ENCODE assay signal across 8 cellular contexts in the genomic region with DNA sequence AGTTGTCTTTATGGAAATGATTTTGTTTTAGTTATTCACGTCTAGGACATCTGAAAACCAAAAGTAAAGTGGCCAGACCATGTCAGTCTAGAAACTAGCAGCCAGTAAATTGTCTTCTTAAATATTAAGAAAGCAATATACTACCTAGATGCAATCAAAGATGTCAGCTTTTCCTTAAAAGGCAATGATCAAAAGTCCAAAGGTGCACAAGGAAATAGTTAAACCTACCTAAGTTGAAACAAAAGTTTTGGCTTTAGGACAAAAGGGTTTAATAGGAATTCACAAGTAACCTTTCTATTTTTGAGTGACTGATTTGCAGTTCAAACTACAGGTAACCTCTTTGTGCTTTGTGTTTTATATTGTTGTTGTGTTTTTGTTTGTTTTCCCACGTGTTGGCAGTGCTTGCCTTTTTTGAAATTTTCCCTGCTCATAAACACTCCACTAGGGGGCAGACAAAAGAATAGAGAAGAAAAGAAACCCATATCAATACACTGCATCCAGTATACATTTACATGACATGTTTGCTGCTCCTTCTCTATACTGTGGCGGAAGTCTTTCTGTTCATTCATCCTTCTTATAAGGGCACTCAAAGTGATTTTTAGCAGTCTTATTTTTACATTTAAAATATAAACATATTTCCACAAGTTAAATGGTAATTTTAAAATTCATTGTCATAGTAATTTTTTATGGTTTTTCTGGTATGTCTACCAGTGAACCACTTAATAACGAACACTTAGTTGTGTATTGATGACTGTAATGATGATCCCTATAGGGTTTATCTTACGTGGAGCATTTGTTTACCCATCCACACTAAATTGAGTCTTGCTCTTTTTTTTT.
DNase-seq lines count a peak whose midpoint lies in the region; ATAC-seq, FAIRE-seq and TF ChIP-seq lines count a peak whose summit lies in the region.

No MANE protein-coding gene starts in this region.

- no peaks in the 10 kb centered on the region for H3K36me3 ChIP-seq in K562 (ENCODE audit: control insufficient read depth, insufficient read depth, low read length)
- H3K36me3 ChIP-seq in right lobe of liver: no peaks in the 10 kb centered on the region
- no peaks in the 10 kb centered on the region for H3K36me3 ChIP-seq in MG63

- H3K4me1 ChIP-seq in K562 (replicated peaks in 1 of 2; ENCODE audit: control insufficient read depth in 2 of 2, insufficient read depth in 2 of 2, low read length in 2 of 2) (peaks cover 0 to 3% of the 10 kb centered on the region in 2 experiments; a peak in 2 of 5 replicates), right lobe of liver (peaks cover 0 to 9% (median 0%) of the 10 kb centered on the region in 4 donors)

- TF ChIP-seq POLR2A in K562 (conservative IDR thresholded peaks at IDR 0.05) (no peak), right lobe of liver (IDR thresholded peaks at IDR 0.05) (no peak)

- intact Hi-C loops in K562 (cut with micrococcal nuclease): loop anchor here (1.0 to 5.0 kb wide), 2 partner anchors 63 to 83 kb away; a partner anchor contains a TSS
- intact Hi-C loops in right lobe of liver (cut with DNase I): no loop called here

- no peak overlapping the region for H3K9ac ChIP-seq in K562 (ENCODE audit: insufficient read depth in 1 of 2, low read depth in 2 of 2, low read length in 2 of 2)

- in situ Hi-C loops in ACHN (cut with HindIII; ENCODE audit: low pct_ligation_motif_present, low pct_unique_long_range_greater_than_20kb, low sequenced_read_pairs) (no loop called here), K562 (cut with MboI) (no loop called here)

- TF ChIP-seq RAD21 in K562 (CRISPR knock-in tag; conservative IDR thresholded peaks at IDR 0.05 in 1 of 2, IDR thresholded peaks at IDR 0.05 in 1 of 2): peak; percentile 46 to 56

- H2AFZ ChIP-seq in K562 (ENCODE audit: low read depth, low read length): no peak overlapping the region

- H3K9me1 ChIP-seq in K562 (ENCODE audit: control insufficient read depth, insufficient read depth, low read length): no peaks in the 10 kb centered on the region

- peaks cover 5% of the 10 kb centered on the region; the same call in 1 of the 3 replicates for H3K79me2 ChIP-seq in K562 (ENCODE audit: control insufficient read depth, insufficient read depth, low read length)

- peak; percentile 82 for FAIRE-seq in K562 (lab: Jason Lieb, UNC)

- no TSS peak for BruUV-seq in K562 (replicated peaks; lab: Mats Ljungman, UMichigan)

- TF ChIP-seq CTCF in GM12873 (IDR thresholded peaks at IDR 0.05; ENCODE audit: insufficient read depth, low read depth, low read length, missing control alignments) (peak; percentile 70), K562 (IDR thresholded peaks at IDR 0.05 in 2 of 3, conservative IDR thresholded peaks at IDR 0.05 in 1 of 3; ENCODE audit: insufficient read depth in 2 of 3, low read depth in 1 of 3, low read length in 3 of 3) (peak; percentile 64 to 70 (median 65)), right lobe of liver (IDR thresholded peaks at IDR 0.05) (peak; percentile 58 to 80 (median 66))

- 42% methylated on average over 5 of the region's 5 CpGs for WGBS in K562 (ENCODE audit: insufficient coverage, low coverage, missing lambda C conversion rate)
- 68% methylated on average over 5 of the region's 5 CpGs for WGBS in right lobe of liver (ENCODE audit: insufficient coverage, low coverage, low lambda C conversion rate, missing lambda C conversion rate)

- CTCF ChIA-PET in K562 (lab: Yijun Ruan, JAX; ENCODE audit: low intra/inter-chr PET ratio): no interaction called here

- no peak overlapping the region for H3K27ac ChIP-seq in K562 (ENCODE audit: extremely low read depth, low read depth, low read length)
- H3K27ac ChIP-seq in right lobe of liver: no peak overlapping the region

- H3K9me3 ChIP-seq in K562 (replicated peaks; ENCODE audit: control insufficient read depth, insufficient read depth, low read depth, low read length): no peaks in the 10 kb centered on the region
- H3K9me3 ChIP-seq in right lobe of liver: no peaks in the 10 kb centered on the region
- no peaks in the 10 kb centered on the region for H3K9me3 ChIP-seq in MG63

- H4K20me1 ChIP-seq in K562 (replicated peaks; ENCODE audit: control insufficient read depth, insufficient read depth, low read length): no peaks in the 10 kb centered on the region

- TF ChIP-seq EP300 in K562 (IDR thresholded peaks at IDR 0.05; ENCODE audit: low read length): no peak

- POLR2A ChIA-PET in K562 (lab: Yijun Ruan, JAX): no interaction called here

- no peak overlapping the region for H3K4me3 ChIP-seq in K562
- no peak overlapping the region for H3K4me3 ChIP-seq in right lobe of liver
- H3K4me3 ChIP-seq in MG63: no peak overlapping the region

- H3K4me2 ChIP-seq in K562 (ENCODE audit: insufficient read depth, low read length): no peak overlapping the region

- no peaks in the 10 kb centered on the region for H3K27me3 ChIP-seq in K562 (ENCODE audit: control insufficient read depth in 2 of 2, insufficient read depth in 2 of 2, low read length in 2 of 2)
- no peaks in the 10 kb centered on the region for H3K27me3 ChIP-seq in right lobe of liver
- no peaks in the 10 kb centered on the region for H3K27me3 ChIP-seq in MG63

- DNase-seq in ACHN (peak; percentile 50), NCI-H2227 treated with DMSO at 0.1 percent for 48 hours (lab: John Stamatoyannopoulos, UW) (peak; percentile 7), K562 (ENCODE audit: extremely low read depth in 1 of 4, low spot score in 3 of 4) (peak; percentile 26 to 61 (median 32)), right lobe of liver (no peak), MG63 (no peak)

- ATAC-seq in HG02678 (IDR thresholded peaks at IDR 0.05; ENCODE audit: unreplicated experiment) (peak; percentile 45), K562 (peak; percentile 82), right lobe of liver (peak; percentile 72 to 84 (median 77)), HG02840 (IDR thresholded peaks at IDR 0.05; ENCODE audit: low FRiP score, unreplicated experiment) (no peak)

Comparison
In these comparisons a context has a peak if more than half of its experiments do, and no peak if none do; other contexts are left out.
1. DNase-seq: peak in ACHN (single experiment), NCI-H2227 treated with DMSO at 0.1 percent for 48 hours (single experiment) and K562 (4 of 4); none in right lobe of liver (0 of 3) and MG63 (single experiment).
2. Peak in every context shown above with its lines, with median percentiles within 50 percentile points of each other: CTCF ChIP-seq.